In genomic region chr17:17567114-17567513, GRCh38 we compare ENCODE assay signal across 20 cellular contexts. TPM values are rescaled to one million over a fixed set of nuclear protein-coding genes. Genes with fewer than 3 reads are reported as not detected.
DNase-seq lines count a peak whose midpoint lies in the region; ATAC-seq and TF ChIP-seq lines count a peak whose summit lies in the region.
"Had no signal": no experiment of that assay in that cellular context is flagged by ENCODE, and none has a peak within 500 bp of the region (broad histone marks: within the 10 kb centered on the region; RNA-seq: fewer than 3 reads in every experiment).

No MANE protein-coding gene starts in this region.

- H3K27me3 ChIP-seq in cardiac muscle cell = no peaks in the 10 kb centered on the region
- H3K27me3 ChIP-seq in upper lobe of left lung = no peaks in the 10 kb centered on the region
- H3K27me3 ChIP-seq: colonic mucosa had no signal

- peak overlapping the region; percentile 22 to 88 (median 69) for H3K27ac Mint-ChIP-seq in nephron
- H3K27ac Mint-ChIP-seq in activated T-cell treated with anti-CD3 and anti-CD28 coated beads, Interleukin-2, amount 50 U/mL, for 24 hours = no peak overlapping the region
- H3K27ac Mint-ChIP-seq: activated CD8-positive, alpha-beta memory T cell treated with anti-CD3 and anti-CD28 coated beads, Interleukin-2, amount 10 ng/mL, durations not matched to agents 7 days and 5 days had no signal

- no peak for TF ChIP-seq CTCF in cardiac muscle cell (IDR thresholded peaks at IDR 0.05; ENCODE audit: low read depth, low read length)
- TF ChIP-seq CTCF in nephron (IDR thresholded peaks at IDR 0.05; ENCODE audit: unreplicated experiment in 3 of 3) = no peak
- no peak for TF ChIP-seq CTCF in upper lobe of left lung (IDR thresholded peaks at IDR 0.05)

- H3K4me3 Mint-ChIP-seq in nephron = no peak overlapping the region
- no peak overlapping the region for H3K4me3 Mint-ChIP-seq in activated T-cell treated with anti-CD3 and anti-CD28 coated beads, Interleukin-2, amount 50 U/mL, for 24 hours
- H3K4me3 Mint-ChIP-seq: activated CD8-positive, alpha-beta memory T cell treated with anti-CD3 and anti-CD28 coated beads, Interleukin-2, amount 10 ng/mL, durations not matched to agents 7 days and 5 days; IgD-negative memory B cell had no signal

- H3K9me3 ChIP-seq in cardiac muscle cell (ENCODE audit: low read depth) = no peaks in the 10 kb centered on the region
- no peaks in the 10 kb centered on the region for H3K9me3 ChIP-seq in upper lobe of left lung
- H3K9me3 ChIP-seq: colonic mucosa, SK-N-SH had no signal

- TF ChIP-seq POLR2A in upper lobe of left lung (IDR thresholded peaks at IDR 0.05) = no peak

- H3K27me3 Mint-ChIP-seq in nephron (ENCODE audit: low read depth) = no peaks in the 10 kb centered on the region
- no peaks in the 10 kb centered on the region for H3K27me3 Mint-ChIP-seq in activated T-cell treated with anti-CD3 and anti-CD28 coated beads, Interleukin-2, amount 50 U/mL, for 24 hours
- H3K27me3 Mint-ChIP-seq: activated CD8-positive, alpha-beta memory T cell treated with anti-CD3 and anti-CD28 coated beads, Interleukin-2, amount 10 ng/mL, durations not matched to agents 7 days and 5 days; IgD-negative memory B cell had no signal

- no peak overlapping the region for H3K4me3 ChIP-seq in cardiac muscle cell
- no peak overlapping the region for H3K4me3 ChIP-seq in upper lobe of left lung
- H3K4me3 ChIP-seq: colonic mucosa had no signal

- 75 to 83% methylated on average over 4 to 6 of the region's 6 CpGs for WGBS in upper lobe of left lung, 2 donors

- peak; percentile 24 for DNase-seq in NCI-H1092 treated with DMSO at 0.1 percent for 48 hours (lab: John Stamatoyannopoulos, UW)
- no peak for DNase-seq in NCI-H1092 (lab: John Stamatoyannopoulos, UW)
- no peak for DNase-seq in cardiac muscle cell (ENCODE audit: low read depth in 1 of 2, low spot score in 1 of 2)
- DNase-seq in upper lobe of left lung = no peak
- no peak for DNase-seq in activated T-cell treated with anti-CD3 and anti-CD28 coated beads, Interleukin-2, amount 50 U/mL, for 24 hours
- no peak for DNase-seq in stimulated activated naive CD8-positive, alpha-beta T cell treated with anti-CD3 and anti-CD28 coated beads, Interleukin-15, Interleukin-2, amounts not matched to agents 100 U/mL and 50 U/mL, for 24 hours
- DNase-seq: activated CD8-positive, alpha-beta memory T cell treated with anti-CD3 and anti-CD28 coated beads, Interleukin-2, amount 10 ng/mL, durations not matched to agents 7 days and 5 days; activated effector memory CD4-positive, alpha-beta T cell treated with anti-CD3 and anti-CD28 coated beads, Interleukin-2, amount 50 U/mL, for 16 hours; colonic mucosa; foreskin melanocyte; GF-D8; NCI-H2081; NCI-H526 treated with DMSO at 0.1 percent for 48 hours; T1000 had no signal

- H3K36me3 ChIP-seq in cardiac muscle cell = no peaks in the 10 kb centered on the region
- H3K36me3 ChIP-seq in upper lobe of left lung = no peaks in the 10 kb centered on the region
- H3K36me3 ChIP-seq: colonic mucosa had no signal

- H3K4me1 Mint-ChIP-seq in nephron = peaks cover 75% of the 10 kb centered on the region
- H3K4me1 Mint-ChIP-seq in activated T-cell treated with anti-CD3 and anti-CD28 coated beads, Interleukin-2, amount 50 U/mL, for 24 hours (ENCODE audit: low read depth) = no peaks in the 10 kb centered on the region
- H3K4me1 Mint-ChIP-seq: activated CD8-positive, alpha-beta memory T cell treated with anti-CD3 and anti-CD28 coated beads, Interleukin-2, amount 10 ng/mL, durations not matched to agents 7 days and 5 days had no signal

- ATAC-seq in upper lobe of left lung (ENCODE audit: low FRiP score in 2 of 2) = no peak
- ATAC-seq in stimulated activated naive CD8-positive, alpha-beta T cell treated with anti-CD3 and anti-CD28 coated beads, Interleukin-15, Interleukin-2, amounts not matched to agents 100 U/mL and 50 U/mL, for 24 hours = no peak
- ATAC-seq in HG03196 (IDR thresholded peaks at IDR 0.05; ENCODE audit: unreplicated experiment) = no peak
- ATAC-seq: activated CD8-positive, alpha-beta memory T cell treated with anti-CD3 and anti-CD28 coated beads, Interleukin-2, amount 10 ng/mL, durations not matched to agents 7 days and 5 days; Panc1 had no signal

- H3K27ac ChIP-seq in cardiac muscle cell (peak overlapping the region; percentile 66), upper lobe of left lung (peak overlapping the region; percentile 28 to 68 (median 37))
- H3K27ac ChIP-seq: 22Rv1, colonic mucosa had no signal

- H3K9me3 Mint-ChIP-seq in nephron = no peaks in the 10 kb centered on the region
- no peaks in the 10 kb centered on the region for H3K9me3 Mint-ChIP-seq in activated T-cell treated with anti-CD3 and anti-CD28 coated beads, Interleukin-2, amount 50 U/mL, for 24 hours
- H3K9me3 Mint-ChIP-seq: IgD-negative memory B cell had no signal

- peaks cover 27% of the 10 kb centered on the region for H3K4me1 ChIP-seq in cardiac muscle cell (ENCODE audit: low read depth)
- H3K4me1 ChIP-seq in upper lobe of left lung = peaks cover 35 to 53% (median 41%) of the 10 kb centered on the region in 4 donors

- TF ChIP-seq EP300 in upper lobe of left lung (IDR thresholded peaks at IDR 0.05) = no peak

- no peaks in the 10 kb centered on the region for H3K36me3 Mint-ChIP-seq in nephron (ENCODE audit: low read depth)
- H3K36me3 Mint-ChIP-seq in activated T-cell treated with anti-CD3 and anti-CD28 coated beads, Interleukin-2, amount 50 U/mL, for 24 hours (ENCODE audit: low read depth) = peaks cover 5% of the 10 kb centered on the region
- H3K36me3 Mint-ChIP-seq: activated CD8-positive, alpha-beta memory T cell treated with anti-CD3 and anti-CD28 coated beads, Interleukin-2, amount 10 ng/mL, durations not matched to agents 7 days and 5 days had no signal

RNA-seq across cellular contexts. Expression of gene PEMT, which starts 24.4 kb away (rescaled TPM):
- total RNA-seq in cardiac muscle cell (126 and 196 TPM in 2 replicates), upper lobe of left lung (10 to 100 TPM; 16.6 to 44.9 (median 32.2) TPM)
- polyA plus RNA-seq in cardiac muscle cell = 135 and 141 TPM in 2 replicates
